8 cellular contexts compared by ENCODE assay signal in genomic region chr17:47841488-47842308, GRCh38. TPM values are rescaled to one million over a fixed set of nuclear protein-coding genes. Genes with fewer than 3 reads are reported as not detected.
DNase-seq lines count a peak whose midpoint lies in the region; ATAC-seq, FAIRE-seq and TF ChIP-seq lines count a peak whose summit lies in the region.

No MANE protein-coding gene starts in this region.

- peak overlapping the region; percentile 73 for H3K4me3 ChIP-seq in SJCRH30
- peak overlapping the region; percentile 84 for H3K4me3 ChIP-seq in epithelial cell of proximal tubule (ENCODE audit: low read depth, low read length)
- peak overlapping the region; percentile 91 for H3K4me3 ChIP-seq in rectal smooth muscle tissue (ENCODE audit: low read length)

- no peaks in the 10 kb centered on the region for H3K9me3 ChIP-seq in SJCRH30 (replicated peaks)

- no peaks in the 10 kb centered on the region for H3K36me3 ChIP-seq in SJCRH30
- H3K36me3 ChIP-seq in rectal smooth muscle tissue (ENCODE audit: control insufficient read depth, insufficient read depth, low read length) = peaks cover 2% of the 10 kb centered on the region

- peaks cover 25% of the 10 kb centered on the region; the same call in 1 of the 2 replicates for H3K27me3 ChIP-seq in SJCRH30
- H3K27me3 ChIP-seq in rectal smooth muscle tissue (ENCODE audit: control insufficient read depth, insufficient read depth, low read length) = peaks cover 5% of the 10 kb centered on the region

- DNase-seq in GM12892 (ENCODE audit: insufficient read length) = no peak
- no peak for DNase-seq in SJCRH30
- DNase-seq in epithelial cell of proximal tubule (ENCODE audit: low read depth) = no peak
- no peak for DNase-seq in UCSD-AML1 (lab: John Stamatoyannopoulos, UW; ENCODE audit: unreplicated experiment)
- DNase-seq in hepatic stellate cell (ENCODE audit: low spot score) = no peak

- H3K4me1 ChIP-seq in SJCRH30 = peaks cover 12% of the 10 kb centered on the region
- H3K4me1 ChIP-seq in rectal smooth muscle tissue (ENCODE audit: control insufficient read depth, insufficient read depth, low read length) = peaks cover 4% of the 10 kb centered on the region

- no peak for TF ChIP-seq POLR2A in GM12892 (IDR thresholded peaks at IDR 0.05; ENCODE audit: low read depth, low read length)

- H3K27ac ChIP-seq in SJCRH30 = no peak overlapping the region
- H3K27ac ChIP-seq in rectal smooth muscle tissue (ENCODE audit: low read depth, low read length) = peak overlapping the region; percentile 63

- FAIRE-seq in GM12892 (lab: Jason Lieb, UNC) = peak; percentile 50

- H3K9ac ChIP-seq in rectal smooth muscle tissue (ENCODE audit: low read length) = no peak overlapping the region

- no peak for ATAC-seq in HG03442 (IDR thresholded peaks at IDR 0.05; ENCODE audit: unreplicated experiment)
- ATAC-seq in GM21723 (IDR thresholded peaks at IDR 0.05; ENCODE audit: unreplicated experiment) = no peak

- no peak for TF ChIP-seq CTCF in epithelial cell of proximal tubule (conservative IDR thresholded peaks at IDR 0.05; ENCODE audit: low read depth, low read length)

RNA-seq across cellular contexts. Expression of gene SCRN2, which starts 0.6 kb away (rescaled TPM):
- polyA plus RNA-seq in GM12892 (2012; ENCODE audit: missing spikeins) = 17.7 TPM
- total RNA-seq in SJCRH30 (2014; rRNA removed; shearing (Covaris generic)) = 8.0 and 12.9 TPM in 2 replicates
- total RNA-seq in epithelial cell of proximal tubule = 21.2 and 24.5 TPM in 2 replicates

RNA-seq across cellular contexts. Expression of gene SP6, which starts 9.3 kb away (rescaled TPM):
- polyA plus RNA-seq in GM12892 (2012; ENCODE audit: missing spikeins) = not detected
- not detected in 2 replicates for total RNA-seq in SJCRH30 (2014; rRNA removed; shearing (Covaris generic))
- total RNA-seq in epithelial cell of proximal tubule = 1.8 and 2.0 TPM in 2 replicates

RNA-seq across cellular contexts. Expression of gene LRRC46, which starts 10.2 kb away (rescaled TPM):
- polyA plus RNA-seq in GM12892 (2012; ENCODE audit: missing spikeins) = 0.42 TPM
- 0.18 and 0.34 TPM in 2 replicates for total RNA-seq in SJCRH30 (2014; rRNA removed; shearing (Covaris generic))
- total RNA-seq in epithelial cell of proximal tubule = not detected in 2 replicates

RNA-seq across cellular contexts. Expression of gene MRPL10, which starts 10.4 kb away (rescaled TPM):
- polyA plus RNA-seq in GM12892 (2012; ENCODE audit: missing spikeins) = 29.7 TPM
- total RNA-seq in SJCRH30 (2014; rRNA removed; shearing (Covaris generic)) = 45.1 and 46.7 TPM in 2 replicates
- total RNA-seq in epithelial cell of proximal tubule = 40.6 and 51.3 TPM in 2 replicates

RNA-seq across cellular contexts. Expression of gene OSBPL7, which starts 20.1 kb away (rescaled TPM):
- 6.8 TPM for polyA plus RNA-seq in GM12892 (2012; ENCODE audit: missing spikeins)
- 8.3 and 10.5 TPM in 2 replicates for total RNA-seq in SJCRH30 (2014; rRNA removed; shearing (Covaris generic))
- 6.9 and 8.4 TPM in 2 replicates for total RNA-seq in epithelial cell of proximal tubule
